Comparison of ENCODE assay signal across 7 cellular contexts in the genomic region with DNA sequence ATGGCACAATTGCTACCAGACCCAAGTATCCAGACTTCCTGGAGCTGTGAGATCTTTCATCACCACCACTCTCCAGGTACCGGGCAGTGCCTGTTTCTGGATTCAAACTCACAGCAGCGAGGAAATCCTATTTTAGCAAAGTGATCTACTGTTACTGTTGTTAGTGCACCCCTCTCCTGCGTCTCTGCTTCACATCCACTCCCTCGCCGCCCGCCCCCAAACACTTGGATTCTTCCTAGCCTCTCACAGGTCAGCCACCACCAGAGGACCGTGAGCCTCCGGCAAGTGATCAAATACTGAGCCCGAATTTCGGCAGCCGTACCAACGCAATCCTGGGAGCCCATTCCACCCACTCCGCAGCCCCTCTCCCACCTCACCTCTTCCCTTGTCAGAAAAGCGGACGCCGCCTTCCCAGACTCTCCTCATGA. TPM values are rescaled to one million over a fixed set of nuclear protein-coding genes. Genes with fewer than 3 reads are reported as not detected.
DNase-seq lines count a peak whose midpoint lies in the region; TF ChIP-seq lines count a peak whose summit lies in the region.

No MANE protein-coding gene starts in this region.

- TF ChIP-seq CTCF in GM12864 (IDR thresholded peaks at IDR 0.05; ENCODE audit: low read depth, low read length, missing control alignments): no peak
- TF ChIP-seq CTCF in breast epithelium (IDR thresholded peaks at IDR 0.05): peak in 2 of 3 donors; percentile 18 to 22

- no peak for DNase-seq in GM12864 (ENCODE audit: low read depth)
- DNase-seq in H4 (ENCODE audit: low spot score): peak; percentile 41
- peak; percentile 81 to 82 for DNase-seq in Kasumi-1 (lab: John Stamatoyannopoulos, UW)
- peak; percentile 28 to 66 (median 48) for DNase-seq in T-helper 2 cell
- peak; percentile 60 to 62 for DNase-seq in breast epithelium (ENCODE audit: low spot score in 2 of 2)
- DNase-seq in iPS-NIHi7 (ENCODE audit: extremely low spot score): peak; percentile 73

- peak overlapping the region; percentile 75 for H3K4me3 ChIP-seq in GM12864 (ENCODE audit: low read depth, low read length)
- peak overlapping the region; percentile 58 to 77 (median 64) for H3K4me3 ChIP-seq in breast epithelium
- H3K4me3 ChIP-seq in skin epidermis: peak overlapping the region; percentile 46 to 78 (median 64)

- intact Hi-C loops in breast epithelium (cut with DNase I; ENCODE audit: low total_unique reads): no loop called here

- peaks cover 4% of the 10 kb centered on the region for H3K36me3 ChIP-seq in breast epithelium

- no peak for TF ChIP-seq POLR2A in breast epithelium (IDR thresholded peaks at IDR 0.05)

- H3K27me3 ChIP-seq in breast epithelium: no peaks in the 10 kb centered on the region

- no peaks in the 10 kb centered on the region for H3K9me3 ChIP-seq in breast epithelium

- H3K4me1 ChIP-seq in breast epithelium: peaks cover 0 to 15% of the 10 kb centered on the region in 2 donors

- H3K27ac ChIP-seq in breast epithelium: peak overlapping the region; percentile 97 to 98
- H3K27ac ChIP-seq in skin epidermis: peak overlapping the region; percentile 76 to 100 (median 99)

RNA-seq across cellular contexts. Expression of a gene that starts 0.5 kb away (rescaled TPM):
- 6.9 and 9.7 TPM in 2 replicates for total RNA-seq in H4 (2014; rRNA removed; shearing (Covaris generic))
- 10 to 100 TPM in 1 of 3 donors, 1 to 10 TPM in 2; 4.0 to 11.3 (median 7.2) TPM for total RNA-seq in breast epithelium

RNA-seq across cellular contexts. Expression of a gene that starts 0.6 kb away (rescaled TPM):
- total RNA-seq in H4 (2014; rRNA removed; shearing (Covaris generic)): 34.6 and 43.0 TPM in 2 replicates
- under 1 TPM; 0.44 to 0.98 (median 0.96) TPM for total RNA-seq in breast epithelium

Comparison
In these comparisons a context has a peak if more than half of its experiments do, and no peak if none do; other contexts are left out.
1. RNA of a gene that starts 0.6 kb away (total RNA-seq): 34.6 to 43.0 TPM in H4; 0.44 to 0.98 TPM in breast epithelium; every median in the first group is over 10 times any median in the second.
2. Peak in every context shown above with its lines, with median percentiles within 50 percentile points of each other: H3K4me3 ChIP-seq.